In the genomic region with DNA sequence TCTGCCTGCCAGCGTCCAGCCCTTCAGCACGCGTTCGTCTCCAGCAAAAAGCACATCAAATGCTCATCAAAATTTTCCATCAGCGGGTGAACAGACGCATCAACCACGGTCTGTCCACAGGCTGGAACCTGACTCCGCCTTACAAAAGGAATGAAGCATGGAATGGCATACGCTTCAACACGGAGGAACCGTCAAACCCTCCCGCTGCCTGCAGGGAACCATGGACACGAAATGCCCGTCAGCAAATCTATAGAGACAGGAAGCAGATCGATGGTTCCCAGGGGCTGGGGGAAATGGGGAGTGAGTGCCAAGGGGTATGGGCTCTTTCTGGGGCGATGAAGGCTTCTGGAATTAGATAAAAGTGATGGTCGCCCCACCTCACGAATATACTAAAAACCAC, we compare ENCODE assay signal across 23 cellular contexts. TPM values are rescaled to one million over a fixed set of nuclear protein-coding genes. Genes with fewer than 3 reads are reported as not detected.
DNase-seq lines count a peak whose midpoint lies in the region; ATAC-seq and TF ChIP-seq lines count a peak whose summit lies in the region.
"Had no signal": no experiment of that assay in that cellular context is flagged by ENCODE, and none has a peak within 500 bp of the region (broad histone marks: within the 10 kb centered on the region; RNA-seq: fewer than 3 reads in every experiment).

No MANE protein-coding gene starts in this region.

- H2BK120ac ChIP-seq in neuronal stem cell (ENCODE audit: low read depth, low read length) = no peak overlapping the region

- no peak overlapping the region for H3K23ac ChIP-seq in neuronal stem cell (ENCODE audit: low read depth, low read length, poor library complexity)

- H3K9me3 ChIP-seq in right cardiac atrium (ENCODE audit: control insufficient read depth, low read length) = no peaks in the 10 kb centered on the region
- no peaks in the 10 kb centered on the region for H3K9me3 ChIP-seq in neuronal stem cell (replicated peaks in 1 of 2; ENCODE audit: control insufficient read depth in 2 of 2, insufficient read depth in 1 of 2, low read depth in 1 of 2, low read length in 2 of 2)

- no peaks in the 10 kb centered on the region for H3K4me1 ChIP-seq in right cardiac atrium (ENCODE audit: control insufficient read depth, insufficient read depth, low read length)
- H3K4me1 ChIP-seq in neuronal stem cell (ENCODE audit: control insufficient read depth in 2 of 2, insufficient read depth in 1 of 2, low read depth in 1 of 2, low read length in 2 of 2) = peaks cover 4 to 10% of the 10 kb centered on the region in 2 donors

- intact Hi-C loops in left ventricle myocardium superior (cut with micrococcal nuclease) (loop anchor here (10.0 kb wide), 1 partner anchor 222 kb away; no protein-coding TSS in a partner anchor), right cardiac atrium (cut with DNase I) (no loop called here)

- peak overlapping the region; percentile 23 for H2BK12ac ChIP-seq in neuronal stem cell (ENCODE audit: low read length)

- no peak overlapping the region for H3K14ac ChIP-seq in neuronal stem cell (ENCODE audit: low read length)

- H4K8ac ChIP-seq in neuronal stem cell (ENCODE audit: low read depth, low read length) = no peak overlapping the region

- H3K36me3 ChIP-seq in neuronal stem cell (replicated peaks in 1 of 2; ENCODE audit: control insufficient read depth in 2 of 2, insufficient read depth in 2 of 2, low read length in 2 of 2) = no peaks in the 10 kb centered on the region

- peaks cover 2% of the 10 kb centered on the region for H3K79me1 ChIP-seq in neuronal stem cell (ENCODE audit: low read depth, low read length)

- H3K27ac ChIP-seq in right cardiac atrium (ENCODE audit: low read length) (no peak overlapping the region), neuronal stem cell (replicated peaks; ENCODE audit: low read length) (no peak overlapping the region)

- in situ Hi-C loops in GM13976 (cut with MboI; ENCODE audit: low sequenced_read_pairs, unreplicated experiment) = loop anchor here (10.0 kb wide), 1 partner anchor 102 kb away; no protein-coding TSS in a partner anchor

- H2BK15ac ChIP-seq in neuronal stem cell (ENCODE audit: low read length) = no peak overlapping the region

- 78% methylated on average over 18 of the region's 18 CpGs for WGBS in right cardiac atrium
- no CpG with 5 or more reads among the region's 18 CpGs for WGBS in neuronal stem cell (ENCODE audit: extremely low coverage in 2 of 2, insufficient read length in 2 of 2, insufficient replicate concordance in 1 of 2), 2 donors

- H2BK5ac ChIP-seq in neuronal stem cell (ENCODE audit: low read length) = no peak overlapping the region

- H2AFZ ChIP-seq in neuronal stem cell (ENCODE audit: low read length) = peak overlapping the region; percentile 8

- H3K4ac ChIP-seq in neuronal stem cell (ENCODE audit: low read length) = no peak overlapping the region

- H3K18ac ChIP-seq in neuronal stem cell (ENCODE audit: low read length) = peak overlapping the region; percentile 48

- ATAC-seq in left ventricle myocardium superior = no peak
- no peak for ATAC-seq in right cardiac atrium
- ATAC-seq: GM12878 had no signal

- H3K4me3 ChIP-seq in right cardiac atrium (ENCODE audit: low read length) (no peak overlapping the region), neuronal stem cell (ENCODE audit: low read length in 2 of 2) (no peak overlapping the region)
- H3K4me3 ChIP-seq: GM12878 had no signal

- peak; percentile 15 for DNase-seq in NCI-H748 (lab: John Stamatoyannopoulos, UW; ENCODE audit: unreplicated experiment)
- DNase-seq in NCI-H748 treated with DMSO at 0.1 percent for 48 hours (lab: John Stamatoyannopoulos, UW) = no peak
- peak; percentile 3 for DNase-seq in left ventricle myocardium superior
- DNase-seq in right cardiac atrium = no peak
- DNase-seq in left kidney (ENCODE audit: low read depth, low spot score) = peak; percentile 38
- DNase-seq in neuronal stem cell (ENCODE audit: low spot score) = no peak
- no peak for DNase-seq in NCI-H187 (lab: John Stamatoyannopoulos, UW)
- DNase-seq in GM13976 (ENCODE audit: low spot score) = no peak
- DNase-seq: 8988T; C1 segment of cervical spinal cord; CD4-positive, CD25-positive, alpha-beta regulatory T cell; CD8-positive, alpha-beta memory T cell; COR-L47; DMS 273 treated with DMSO at 0.1 percent for 48 hours; DMS53; DND-41; EL; H9 had no signal

- H3K27me3 ChIP-seq in right cardiac atrium (ENCODE audit: control insufficient read depth, insufficient read depth) (no peaks in the 10 kb centered on the region), neuronal stem cell (ENCODE audit: control insufficient read depth in 3 of 3, insufficient read depth in 3 of 3, low read depth in 1 of 3, low read length in 3 of 3) (no peaks in the 10 kb centered on the region)

- TF ChIP-seq CTCF in GM13976 (IDR thresholded peaks at IDR 0.05; ENCODE audit: borderline replicate concordance, control extremely low read depth, extremely low read depth, insufficient read depth, missing control alignments) = no peak

- no peak overlapping the region for H3K9ac ChIP-seq in neuronal stem cell (ENCODE audit: low read depth, low read length, poor library complexity)

- peak overlapping the region; percentile 9 for H2AK5ac ChIP-seq in neuronal stem cell (ENCODE audit: low read depth, low read length)

- no peak overlapping the region for H4K91ac ChIP-seq in neuronal stem cell (ENCODE audit: low read depth, low read length, poor library complexity)

- no peak overlapping the region for H3K4me2 ChIP-seq in neuronal stem cell (ENCODE audit: insufficient read depth, low read length, poor library complexity, severe bottlenecking)

RNA-seq across cellular contexts. Expression of a gene that starts 16.2 kb away (rescaled TPM):
- 34.8 TPM for total RNA-seq in left ventricle myocardium superior
- 10 to 100 TPM; 30.5 to 50.4 (median 37.1) TPM for total RNA-seq in right cardiac atrium
- 31.8 TPM for polyA plus RNA-seq in right cardiac atrium
- polyA plus RNA-seq in neuronal stem cell (2013, experiment 1 of 2) = 50.8 TPM
- polyA plus RNA-seq in neuronal stem cell (2013, experiment 2 of 2) = 54.1 TPM

RNA-seq across cellular contexts. Expression of a gene that starts 27.5 kb away (rescaled TPM):
- not detected for total RNA-seq in left ventricle myocardium superior
- not detected for total RNA-seq in right cardiac atrium
- polyA plus RNA-seq in right cardiac atrium = 0.02 TPM
- polyA plus RNA-seq in neuronal stem cell (2013, experiment 1 of 2) = 0.01 TPM
- 0.01 TPM for polyA plus RNA-seq in neuronal stem cell (2013, experiment 2 of 2)
- total RNA-seq: A673; CD8-positive, alpha-beta memory T cell; G401; GM12878; H1 had no signal
- polyA plus RNA-seq: AG04450; CD4-positive, CD25-positive, alpha-beta regulatory T cell; CD8-positive, alpha-beta memory T cell; GM12878 had no signal

RNA-seq across cellular contexts. Expression of a gene that starts 28.0 kb away (rescaled TPM):
- 49.7 TPM for total RNA-seq in left ventricle myocardium superior
- total RNA-seq in right cardiac atrium = 10 to 100 TPM; 36.5 to 46.8 (median 41.0) TPM
- 36.4 TPM for polyA plus RNA-seq in right cardiac atrium
- polyA plus RNA-seq in neuronal stem cell (2013, experiment 1 of 2) = 1.2 TPM
- polyA plus RNA-seq in neuronal stem cell (2013, experiment 2 of 2) = 1.1 TPM
- total RNA-seq: A673 had no signal
- polyA plus RNA-seq: AG04450 had no signal

RNA-seq across cellular contexts. Expression of a gene that starts 39.7 kb away (rescaled TPM):
- 653 TPM for total RNA-seq in left ventricle myocardium superior
- total RNA-seq in right cardiac atrium = 100 to 1,000 TPM; 677 to 920 (median 748) TPM
- polyA plus RNA-seq in right cardiac atrium = 869 TPM
- 200 TPM for polyA plus RNA-seq in neuronal stem cell (2013, experiment 1 of 2)
- polyA plus RNA-seq in neuronal stem cell (2013, experiment 2 of 2) = 195 TPM

Comparison
In these comparisons a context has a peak if more than half of its experiments do, and no peak if none do; other contexts are left out.
1. DNase-seq: peak in NCI-H748 (single experiment), left ventricle myocardium superior (single experiment) and left kidney (single experiment); none in NCI-H748 treated with DMSO at 0.1 percent for 48 hours (single experiment), right cardiac atrium (0 of 3), neuronal stem cell (single experiment), NCI-H187 (0 of 2) and GM13976 (single experiment).